ENCODE assay signal across 10 cellular contexts in genomic region chr10:132411561-132412253, GRCh38. TPM values are rescaled to one million over a fixed set of nuclear protein-coding genes. Genes with fewer than 3 reads are reported as not detected.
DNase-seq lines count a peak whose midpoint lies in the region; ATAC-seq and TF ChIP-seq lines count a peak whose summit lies in the region.
"Had no signal": no experiment of that assay in that cellular context is flagged by ENCODE, and none has a peak within 500 bp of the region (broad histone marks: within the 10 kb centered on the region; RNA-seq: fewer than 3 reads in every experiment).

No MANE protein-coding gene starts in this region.

- no peak overlapping the region for H3K9ac ChIP-seq in SK-N-SH
- peak overlapping the region; percentile 55 for H3K9ac ChIP-seq in mucosa of stomach (ENCODE audit: low read length)

- TF ChIP-seq CTCF in SK-N-SH (IDR thresholded peaks at IDR 0.05) (no peak), esophagus squamous epithelium (IDR thresholded peaks at IDR 0.05) (no peak), upper lobe of right lung (IDR thresholded peaks at IDR 0.05) (no peak)

- TF ChIP-seq POLR2A in esophagus squamous epithelium (IDR thresholded peaks at IDR 0.05): no peak

- no peaks in the 10 kb centered on the region for H3K79me2 ChIP-seq in SK-N-SH (ENCODE audit: insufficient read depth)

- POLR2A ChIA-PET in SK-N-SH (lab: Yijun Ruan, JAX): interaction anchor here (0.6 to 0.8 kb wide), 2 partner anchors 13 to 21 kb away, joined by 3 read pairs; no protein-coding TSS in a partner anchor

- no peaks in the 10 kb centered on the region for H3K36me3 ChIP-seq in SK-N-SH (replicated peaks in 1 of 2; ENCODE audit: control insufficient read depth in 1 of 2, insufficient read depth in 2 of 2, low read length in 1 of 2)
- H3K36me3 ChIP-seq in esophagus squamous epithelium: peaks cover 0 to 20% (median 0%) of the 10 kb centered on the region in 3 donors
- H3K36me3 ChIP-seq in mucosa of stomach (ENCODE audit: control insufficient read depth, insufficient read depth, low read length): peaks cover 3% of the 10 kb centered on the region
- H3K36me3 ChIP-seq in upper lobe of right lung: peaks cover 5% of the 10 kb centered on the region

- CTCF ChIA-PET in SK-N-SH (lab: Yijun Ruan, JAX): interaction anchor here (1.4 kb wide), 1 partner anchor 13 kb away, joined by 4 read pairs; no protein-coding TSS in a partner anchor

- H4K20me1 ChIP-seq in SK-N-SH (ENCODE audit: insufficient read depth): no peaks in the 10 kb centered on the region

- H3K27me3 ChIP-seq in SK-N-SH (ENCODE audit: insufficient read depth): no peaks in the 10 kb centered on the region
- H3K27me3 ChIP-seq in esophagus squamous epithelium: no peaks in the 10 kb centered on the region
- no peaks in the 10 kb centered on the region for H3K27me3 ChIP-seq in mucosa of stomach (ENCODE audit: control insufficient read depth, insufficient read depth, low read length)
- H3K27me3 ChIP-seq in upper lobe of right lung: no peaks in the 10 kb centered on the region
- H3K27me3 ChIP-seq: tibial artery had no signal

- H3K27ac ChIP-seq in SK-N-SH (ENCODE audit: low read depth in 2 of 2, low read length in 1 of 2) (no peak overlapping the region), esophagus squamous epithelium (peak overlapping the region; percentile 87 to 93 (median 89)), upper lobe of right lung (peak overlapping the region; percentile 67)

- no peak overlapping the region for H2AFZ ChIP-seq in SK-N-SH (ENCODE audit: low read depth)

- H3F3A ChIP-seq in SK-N-SH (replicated peaks; ENCODE audit: insufficient read depth): no peaks in the 10 kb centered on the region

- H3K4me1 ChIP-seq in SK-N-SH (ENCODE audit: control insufficient read depth in 1 of 2, insufficient read depth in 2 of 2, low read depth in 1 of 2, low read length in 1 of 2) (peaks cover 0 to 21% of the 10 kb centered on the region in 2 experiments; a peak in 1 of 4 replicates), esophagus squamous epithelium (peaks cover 61 to 99% (median 75%) of the 10 kb centered on the region in 3 donors), mucosa of stomach (ENCODE audit: control insufficient read depth, insufficient read depth, low read length) (peaks cover 78% of the 10 kb centered on the region), upper lobe of right lung (peaks cover 60% of the 10 kb centered on the region)

- H3K4me2 ChIP-seq in SK-N-SH: no peak overlapping the region

- no peaks in the 10 kb centered on the region for H3K9me2 ChIP-seq in SK-N-SH

- no peak overlapping the region for H3K4me3 ChIP-seq in SK-N-SH (ENCODE audit: low read depth in 2 of 2, low read length in 1 of 2)
- H3K4me3 ChIP-seq in esophagus squamous epithelium: peak overlapping the region in 3 of 4 donors; percentile 4 to 43 (median 19)
- H3K4me3 ChIP-seq in mucosa of stomach (ENCODE audit: low read length): no peak overlapping the region
- peak overlapping the region; percentile 5 for H3K4me3 ChIP-seq in upper lobe of right lung
- H3K4me3 ChIP-seq: tibial artery had no signal

- peak; percentile 75 for DNase-seq in SK-N-SH
- no peak for DNase-seq in esophagus squamous epithelium (lab: John Stamatoyannopoulos, UW)
- DNase-seq in upper lobe of right lung: peak; percentile 79
- DNase-seq in activated CD8-positive, alpha-beta memory T cell treated with anti-CD3 and anti-CD28 coated beads for 24 hours: no peak
- no peak for DNase-seq in NCI-H2081 (lab: John Stamatoyannopoulos, UW)
- DNase-seq: NCI-H1694 treated with DMSO at 0.1 percent for 48 hours, tibial artery had no signal

- no peak for TF ChIP-seq EP300 in SK-N-SH (IDR thresholded peaks at IDR 0.05; ENCODE audit: borderline replicate concordance in 1 of 2, low read depth in 1 of 2, low read length in 1 of 2)

- intact Hi-C loops in esophagus squamous epithelium (cut with DNase I) (no loop called here), upper lobe of right lung (cut with DNase I) (no loop called here)

- H3K9me3 ChIP-seq in SK-N-SH: no peaks in the 10 kb centered on the region
- H3K9me3 ChIP-seq in esophagus squamous epithelium: no peaks in the 10 kb centered on the region
- H3K9me3 ChIP-seq in mucosa of stomach (ENCODE audit: control insufficient read depth, low read length): no peaks in the 10 kb centered on the region
- H3K9me3 ChIP-seq in upper lobe of right lung: no peaks in the 10 kb centered on the region
- H3K9me3 ChIP-seq: tibial artery had no signal

- 69% methylated on average over 19 of the region's 23 CpGs for WGBS in SK-N-SH (ENCODE audit: low lambda C conversion rate)
- 12 to 17% methylated on average over 8 to 15 of the region's 23 CpGs for WGBS in esophagus squamous epithelium, 2 donors

- ATAC-seq in SK-N-SH treated with all-trans-retinoic acid at 6 μM for 48 hours (no peak; the same call in 2 of the 3 replicates), upper lobe of right lung (no peak), GM21529 (IDR thresholded peaks at IDR 0.05; ENCODE audit: unreplicated experiment) (no peak)

- no peak for TF ChIP-seq RAD21 in SK-N-SH (IDR thresholded peaks at IDR 0.05; ENCODE audit: low read length)

TF ChIP-seq in SK-N-SH, 30 proteins besides CTCF, POLR2A, EP300 and RAD21:
- no peak for TF ChIP-seq JUND (IDR thresholded peaks at IDR 0.05)
- no peak for TF ChIP-seq ELF1 (IDR thresholded peaks at IDR 0.05)
- TF ChIP-seq TCF12 (IDR thresholded peaks at IDR 0.05): no peak
- TF ChIP-seq YY1 (IDR thresholded peaks at IDR 0.05; ENCODE audit: low read depth): no peak
- TF ChIP-seq FOSL2 (IDR thresholded peaks at IDR 0.05; ENCODE audit: borderline replicate concordance, low read depth): no peak
- TF ChIP-seq TEAD4 (IDR thresholded peaks at IDR 0.05; ENCODE audit: borderline replicate concordance, insufficient read depth): no peak
- TF ChIP-seq CHD2 (IDR thresholded peaks at IDR 0.05; ENCODE audit: low read length, partially characterized antibody): no peak
- TF ChIP-seq GATA2 (CRISPR knock-in tag; IDR thresholded peaks at IDR 0.05): no peak; the same call in 1 of the 2 replicates
- no peak for TF ChIP-seq SMC3 (IDR thresholded peaks at IDR 0.05; ENCODE audit: low read depth, low read length)
- no peak for TF ChIP-seq NRF1 (IDR thresholded peaks at IDR 0.05; ENCODE audit: low read depth, low read length)
- TF ChIP-seq PBX3 (IDR thresholded peaks at IDR 0.05): no peak
- no peak for TF ChIP-seq NFIC (IDR thresholded peaks at IDR 0.05; ENCODE audit: borderline replicate concordance)
- no peak for TF ChIP-seq RXRA (IDR thresholded peaks at IDR 0.05; ENCODE audit: borderline replicate concordance, low read depth)
TF ChIP-seq in SK-N-SH: peak in this region for 0.

TF ChIP-seq in SK-N-SH treated with all-trans-retinoic acid at 6 μM for 48 hours, 23 proteins besides CTCF, POLR2A, EP300 and RAD21:
- no peak for TF ChIP-seq ISL1 (CRISPR knock-in tag; IDR thresholded peaks at IDR 0.05)

RNA-seq across cellular contexts. Expression of gene PWWP2B, which starts 14.7 kb away (rescaled TPM):
- 2.0 and 2.4 TPM in 2 replicates for polyA plus RNA-seq in SK-N-SH (2012; rRNA removed)
- 0.93 and 1.9 TPM in 2 replicates for polyA plus RNA-seq in SK-N-SH (2012; cell fraction: cytosol; rRNA removed)
- polyA plus RNA-seq in SK-N-SH (2012; cell fraction: nucleus; rRNA removed): 2.3 and 3.2 TPM in 2 replicates
- total RNA-seq in esophagus squamous epithelium: 10 to 100 TPM; 14.9 to 27.3 (median 16.7) TPM
- total RNA-seq in upper lobe of right lung: 26.0 TPM

Comparison
In these comparisons a context has a peak if more than half of its experiments do, and no peak if none do; other contexts are left out.
1. DNase-seq: peak in SK-N-SH (single experiment) and upper lobe of right lung (single experiment); none in esophagus squamous epithelium (single experiment), activated CD8-positive, alpha-beta memory T cell treated with anti-CD3 and anti-CD28 coated beads for 24 hours (single experiment) and NCI-H2081 (0 of 2).
2. H3K27ac ChIP-seq: peak in esophagus squamous epithelium (4 of 4) and upper lobe of right lung (single experiment); none in SK-N-SH (0 of 2).
3. H3K4me3 ChIP-seq: peak in esophagus squamous epithelium (3 of 4) and upper lobe of right lung (single experiment); none in SK-N-SH (0 of 2) and mucosa of stomach (single experiment).